Comparison of ENCODE assay signal across 19 cellular contexts in genomic region chr20:36218380-36219064, GRCh38. TPM values are rescaled to one million over a fixed set of nuclear protein-coding genes. Genes with fewer than 3 reads are reported as not detected.
A peak's percentile ranks its signal among the peaks of the same experiment; 100 is the strongest.
DNase-seq lines count a peak whose midpoint lies in the region; ATAC-seq and TF ChIP-seq lines count a peak whose summit lies in the region.
"Had no signal": no experiment of that assay in that cellular context is flagged by ENCODE, and none has a peak within 500 bp of the region (broad histone marks: within the 10 kb centered on the region; RNA-seq: fewer than 3 reads in every experiment).

No MANE protein-coding gene starts in this region.

- no peak for ATAC-seq in HG03039 (IDR thresholded peaks at IDR 0.05; ENCODE audit: unreplicated experiment)
- ATAC-seq: CD8-positive, alpha-beta T cell; PC-3 had no signal

- H3K4me3 ChIP-seq in SK-N-SH (ENCODE audit: low read depth in 2 of 2, low read length in 1 of 2) = no peak overlapping the region
- H3K4me3 ChIP-seq: MG63 had no signal

- H3K9me3 ChIP-seq in SK-N-SH = no peaks in the 10 kb centered on the region
- H3K9me3 ChIP-seq: MG63 had no signal

- POLR2A ChIA-PET in SK-N-SH (lab: Yijun Ruan, JAX) = no interaction called here

- DNase-seq in globus pallidus (ENCODE audit: low spot score) = peak; percentile 55
- DNase-seq in posterior vena cava (ENCODE audit: low spot score) = peak; percentile 41
- no peak for DNase-seq in SK-N-SH
- DNase-seq in UCSD-AML1 (lab: John Stamatoyannopoulos, UW; ENCODE audit: unreplicated experiment) = no peak
- DNase-seq in cardiac septum (ENCODE audit: low spot score) = no peak
- DNase-seq: CD8-positive, alpha-beta T cell; DND-41; KBM-7; MG63; NCI-H2029; NCI-H446; NCI-H524 treated with DMSO at 0.1 percent for 48 hours; NCI-H82; NK-92 treated with Interleukin-12 subunit alpha and Interleukin-12 subunit beta, amount 100 ng/mL, for 24 hours; PC-3; Right ventricle myocardium superior had no signal

- H3K4me1 ChIP-seq in SK-N-SH (ENCODE audit: control insufficient read depth in 1 of 2, insufficient read depth in 2 of 2, low read depth in 1 of 2, low read length in 1 of 2) = no peaks in the 10 kb centered on the region

- H3K9me2 ChIP-seq in SK-N-SH = no peaks in the 10 kb centered on the region

- H3K27me3 ChIP-seq in SK-N-SH (ENCODE audit: insufficient read depth) = no peaks in the 10 kb centered on the region
- H3K27me3 ChIP-seq: MG63 had no signal

- no peak overlapping the region for H2AFZ ChIP-seq in SK-N-SH (ENCODE audit: low read depth)

- TF ChIP-seq CTCF in SK-N-SH (IDR thresholded peaks at IDR 0.05) = no peak

- peaks cover 0 to 17% of the 10 kb centered on the region in 2 experiments for H3K36me3 ChIP-seq in SK-N-SH (replicated peaks in 1 of 2; ENCODE audit: control insufficient read depth in 1 of 2, insufficient read depth in 2 of 2, low read length in 1 of 2)
- H3K36me3 ChIP-seq: MG63 had no signal

- H3K9ac ChIP-seq in SK-N-SH = no peak overlapping the region

- no peaks in the 10 kb centered on the region for H4K20me1 ChIP-seq in SK-N-SH (ENCODE audit: insufficient read depth)

- TF ChIP-seq EP300 in SK-N-SH (IDR thresholded peaks at IDR 0.05; ENCODE audit: borderline replicate concordance in 1 of 2, low read depth in 1 of 2, low read length in 1 of 2) = no peak

- TF ChIP-seq RAD21 in SK-N-SH (IDR thresholded peaks at IDR 0.05; ENCODE audit: low read length) = no peak

- CTCF ChIA-PET in SK-N-SH (lab: Yijun Ruan, JAX) = interaction anchor here (0.6 to 4.8 kb wide), 8 partner anchors 9 to 221 kb away, joined by 3 to 34 read pairs (median 4); no protein-coding TSS in a partner anchor

- intact Hi-C loops in posterior vena cava (cut with DNase I) = no loop called here
- intact Hi-C loops in cardiac septum (cut with DNase I) = loop anchor here (10.0 kb wide), 1 partner anchor 376 kb away; no protein-coding TSS in a partner anchor

- H3K4me2 ChIP-seq in SK-N-SH = no peak overlapping the region

- H3K79me2 ChIP-seq in SK-N-SH (ENCODE audit: insufficient read depth) = no peaks in the 10 kb centered on the region

- WGBS in SK-N-SH (ENCODE audit: low lambda C conversion rate) = 91% methylated on average over 14 of the region's 16 CpGs

- H3K27ac ChIP-seq in angular gyrus (ENCODE audit: low read depth, low read length) (peak overlapping the region; percentile 86), SK-N-SH (ENCODE audit: low read depth in 2 of 2, low read length in 1 of 2) (no peak overlapping the region)
- H3K27ac ChIP-seq: C4-2B had no signal

- no peaks in the 10 kb centered on the region for H3F3A ChIP-seq in SK-N-SH (replicated peaks; ENCODE audit: insufficient read depth)

TF ChIP-seq in SK-N-SH, 30 proteins besides CTCF, POLR2A, EP300 and RAD21:
- TF ChIP-seq MXI1 (IDR thresholded peaks at IDR 0.05; ENCODE audit: low read depth, low read length) (no peak), MEF2A (IDR thresholded peaks at IDR 0.05; ENCODE audit: borderline replicate concordance, low read depth) (no peak), POLR2AphosphoS5 (IDR thresholded peaks at IDR 0.05; ENCODE audit: low read depth, low read length) (no peak), GABPA (IDR thresholded peaks at IDR 0.05; ENCODE audit: low read depth) (no peak), FOXJ3 (CRISPR knock-in tag; IDR thresholded peaks at IDR 0.05) (no peak), RCOR1 (IDR thresholded peaks at IDR 0.05; ENCODE audit: low read length) (no peak), SIN3A (IDR thresholded peaks at IDR 0.05; ENCODE audit: borderline replicate concordance, low read depth, low read length) (no peak), USF2 (IDR thresholded peaks at IDR 0.05; ENCODE audit: borderline replicate concordance, low read depth, low read length) (no peak), PBX3 (IDR thresholded peaks at IDR 0.05) (no peak), IRF3 (IDR thresholded peaks at IDR 0.05; ENCODE audit: low read depth, low read length) (no peak), USF1 (IDR thresholded peaks at IDR 0.05; ENCODE audit: borderline replicate concordance, low read depth) (no peak), JUND (IDR thresholded peaks at IDR 0.05) (no peak), REST (IDR thresholded peaks at IDR 0.05; ENCODE audit: low read depth, low read length) (no peak), EZH2phosphoT487 (IDR thresholded peaks at IDR 0.05; ENCODE audit: borderline replicate concordance, low read depth) (no peak), MAX (IDR thresholded peaks at IDR 0.05; ENCODE audit: low read depth) (no peak)

RNA-seq across cellular contexts. Expression of gene AAR2, which starts 17.8 kb away (rescaled TPM):
- total RNA-seq in posterior vena cava (10 to 100 TPM; 20.4 to 21.4 TPM), cardiac septum (14.7 TPM)
- polyA plus RNA-seq in SK-N-SH (2012; rRNA removed) = 17.4 and 23.4 TPM in 2 replicates
- polyA plus RNA-seq in SK-N-SH (2012; cell fraction: cytosol; rRNA removed) = 12.4 and 17.6 TPM in 2 replicates
- polyA plus RNA-seq in SK-N-SH (2012; cell fraction: nucleus; rRNA removed) = 17.6 and 18.8 TPM in 2 replicates

Comparison
In these comparisons a context has a peak if more than half of its experiments do, and no peak if none do; other contexts are left out.
1. DNase-seq: peak in globus pallidus (single experiment) and posterior vena cava (single experiment); none in SK-N-SH (single experiment), UCSD-AML1 (single experiment) and cardiac septum (single experiment).